ENCODE assay signal across 18 cellular contexts in the genomic region with DNA sequence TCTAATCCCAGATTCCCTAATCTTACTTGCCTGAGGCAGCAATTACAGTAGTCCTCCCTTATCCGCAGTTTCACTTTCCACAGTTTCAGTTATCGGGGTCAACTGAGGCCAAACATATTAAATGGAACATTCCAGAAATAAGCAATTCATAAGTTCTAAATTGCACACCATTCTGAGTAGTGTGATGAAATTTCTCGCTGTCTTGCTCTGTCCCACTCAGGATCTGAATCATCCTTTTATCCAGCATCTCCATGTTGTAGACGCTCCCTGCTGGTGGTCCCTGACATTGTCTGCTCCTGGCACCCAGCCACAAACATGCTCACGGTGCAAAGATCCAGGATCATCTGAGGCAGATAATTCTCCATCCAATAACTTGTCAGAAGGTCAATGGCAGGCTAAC.
A peak's percentile ranks its signal among the peaks of the same experiment; 100 is the strongest.
DNase-seq lines count a peak whose midpoint lies in the region; TF ChIP-seq lines count a peak whose summit lies in the region.
"Had no signal": no experiment of that assay in that cellular context is flagged by ENCODE, and none has a peak within 500 bp of the region (broad histone marks: within the 10 kb centered on the region; RNA-seq: fewer than 3 reads in every experiment).

No MANE protein-coding gene starts in this region.

- H3K27me3 ChIP-seq in esophagus muscularis mucosa: no peaks in the 10 kb centered on the region
- H3K27me3 ChIP-seq: SJCRH30 had no signal

- H3K4me3 ChIP-seq in esophagus muscularis mucosa (no peak overlapping the region), skeletal muscle cell (ENCODE audit: low read depth, low read length) (no peak overlapping the region)
- H3K4me3 ChIP-seq: SJCRH30 had no signal

- no peaks in the 10 kb centered on the region for H3K9me3 ChIP-seq in esophagus muscularis mucosa
- H3K9me3 ChIP-seq: SJCRH30 had no signal

- no peak for TF ChIP-seq EP300 in esophagus muscularis mucosa (IDR thresholded peaks at IDR 0.05)

- H3K4me3 Mint-ChIP-seq in HFFc6: no peak overlapping the region
- H3K4me3 Mint-ChIP-seq: activated CD4-positive, alpha-beta T cell treated with anti-CD3 and anti-CD28 coated beads, Interleukin-2, amount 10 ng/mL, durations not matched to agents 24 days and 14 days; activated naive CD8-positive, alpha-beta T cell; CD8-positive, alpha-beta T cell; immature natural killer cell; natural killer cell treated with Interleukin-12 subunit alpha and Interleukin-12 subunit beta and Interleukin-15 and Interleukin-18, amount 100 ng/mL, for 72 hours had no signal

- no peaks in the 10 kb centered on the region for H3K27me3 Mint-ChIP-seq in HFFc6 (ENCODE audit: insufficient read depth)
- H3K27me3 Mint-ChIP-seq: activated CD4-positive, alpha-beta T cell treated with anti-CD3 and anti-CD28 coated beads, Interleukin-2, amount 10 ng/mL, durations not matched to agents 24 days and 14 days; activated naive CD8-positive, alpha-beta T cell; natural killer cell treated with Interleukin-12 subunit alpha and Interleukin-12 subunit beta and Interleukin-15 and Interleukin-18, amount 100 ng/mL, for 72 hours had no signal

- no peaks in the 10 kb centered on the region for H3K9me3 Mint-ChIP-seq in HFFc6
- H3K9me3 Mint-ChIP-seq: activated CD4-positive, alpha-beta T cell treated with anti-CD3 and anti-CD28 coated beads, Interleukin-2, amount 10 ng/mL, durations not matched to agents 24 days and 14 days; natural killer cell treated with Interleukin-12 subunit alpha and Interleukin-12 subunit beta and Interleukin-15 and Interleukin-18, amount 100 ng/mL, for 72 hours had no signal

- H3K4me1 Mint-ChIP-seq in HFFc6 (ENCODE audit: low read depth): peaks cover 22% of the 10 kb centered on the region
- H3K4me1 Mint-ChIP-seq: activated CD4-positive, alpha-beta T cell treated with anti-CD3 and anti-CD28 coated beads, Interleukin-2, amount 10 ng/mL, durations not matched to agents 24 days and 14 days; immature natural killer cell had no signal

- no peak overlapping the region for H3K27ac ChIP-seq in esophagus muscularis mucosa (replicated peaks in 1 of 4)
- H3K27ac ChIP-seq: SJCRH30 had no signal

- H3K27ac Mint-ChIP-seq in HFFc6: no peak overlapping the region
- H3K27ac Mint-ChIP-seq: activated CD4-positive, alpha-beta T cell treated with anti-CD3 and anti-CD28 coated beads, Interleukin-2, amount 10 ng/mL, durations not matched to agents 24 days and 14 days; activated naive CD8-positive, alpha-beta T cell; CD8-positive, alpha-beta T cell; immature natural killer cell; natural killer cell treated with Interleukin-12 subunit alpha and Interleukin-12 subunit beta and Interleukin-15 and Interleukin-18, amount 100 ng/mL, for 72 hours had no signal

- no peak for TF ChIP-seq POLR2A in esophagus muscularis mucosa (IDR thresholded peaks at IDR 0.05; ENCODE audit: low read depth)

- DNase-seq in Daoy (ENCODE audit: low read depth) (peak; percentile 19), HFFc6 (no peak), esophagus muscularis mucosa (ENCODE audit: extremely low spot score) (peak; percentile 81), skeletal muscle cell (ENCODE audit: low read depth) (peak; percentile 14), GOT3 (lab: John Stamatoyannopoulos, UW) (no peak), HuH-7 (ENCODE audit: low spot score) (no peak), NCI-H2171 treated with DMSO at 0.1 percent for 48 hours (lab: John Stamatoyannopoulos, UW) (no peak)
- DNase-seq: activated CD4-positive, alpha-beta T cell treated with anti-CD3 and anti-CD28 coated beads, Interleukin-2, amount 10 ng/mL, durations not matched to agents 24 days and 14 days; CD8-positive, alpha-beta T cell; central memory CD4-positive, alpha-beta T cell; immature natural killer cell; NCI-H1092; NCI-H2227 treated with DMSO at 0.1 percent for 48 hours; SJCRH30; stimulated activated CD4-positive, alpha-beta T cell treated with anti-CD3 and anti-CD28 coated beads, Interleukin-1b, Interleukin-23, amount 100 ng/mL, for 48 hours; T-helper 9 cell had no signal

- intact Hi-C loops in esophagus muscularis mucosa (cut with DNase I): no loop called here

- no peaks in the 10 kb centered on the region for H3K36me3 ChIP-seq in esophagus muscularis mucosa
- H3K36me3 ChIP-seq: SJCRH30 had no signal

- TF ChIP-seq CTCF in HFFc6 (IDR thresholded peaks at IDR 0.05) (peak; percentile 42), esophagus muscularis mucosa (IDR thresholded peaks at IDR 0.05) (no peak)

- H3K36me3 Mint-ChIP-seq in HFFc6 (ENCODE audit: low read depth): no peaks in the 10 kb centered on the region
- H3K36me3 Mint-ChIP-seq: activated naive CD8-positive, alpha-beta T cell; CD8-positive, alpha-beta T cell; immature natural killer cell; natural killer cell treated with Interleukin-12 subunit alpha and Interleukin-12 subunit beta and Interleukin-15 and Interleukin-18, amount 100 ng/mL, for 72 hours had no signal

- H3K4me1 ChIP-seq in esophagus muscularis mucosa: peaks cover 0 to 20% (median 18%) of the 10 kb centered on the region in 4 donors
- H3K4me1 ChIP-seq: SJCRH30 had no signal

- WGBS in esophagus muscularis mucosa: 58% methylated on average over 5 of the region's 5 CpGs

Comparison
In these comparisons a context has a peak if more than half of its experiments do, and no peak if none do; other contexts are left out.
1. DNase-seq: peak in Daoy (single experiment), esophagus muscularis mucosa (single experiment) and skeletal muscle cell (single experiment); none in HFFc6 (single experiment), GOT3 (single experiment), HuH-7 (single experiment) and NCI-H2171 treated with DMSO at 0.1 percent for 48 hours (single experiment).